9 cellular contexts compared by ENCODE assay signal in the genomic region with DNA sequence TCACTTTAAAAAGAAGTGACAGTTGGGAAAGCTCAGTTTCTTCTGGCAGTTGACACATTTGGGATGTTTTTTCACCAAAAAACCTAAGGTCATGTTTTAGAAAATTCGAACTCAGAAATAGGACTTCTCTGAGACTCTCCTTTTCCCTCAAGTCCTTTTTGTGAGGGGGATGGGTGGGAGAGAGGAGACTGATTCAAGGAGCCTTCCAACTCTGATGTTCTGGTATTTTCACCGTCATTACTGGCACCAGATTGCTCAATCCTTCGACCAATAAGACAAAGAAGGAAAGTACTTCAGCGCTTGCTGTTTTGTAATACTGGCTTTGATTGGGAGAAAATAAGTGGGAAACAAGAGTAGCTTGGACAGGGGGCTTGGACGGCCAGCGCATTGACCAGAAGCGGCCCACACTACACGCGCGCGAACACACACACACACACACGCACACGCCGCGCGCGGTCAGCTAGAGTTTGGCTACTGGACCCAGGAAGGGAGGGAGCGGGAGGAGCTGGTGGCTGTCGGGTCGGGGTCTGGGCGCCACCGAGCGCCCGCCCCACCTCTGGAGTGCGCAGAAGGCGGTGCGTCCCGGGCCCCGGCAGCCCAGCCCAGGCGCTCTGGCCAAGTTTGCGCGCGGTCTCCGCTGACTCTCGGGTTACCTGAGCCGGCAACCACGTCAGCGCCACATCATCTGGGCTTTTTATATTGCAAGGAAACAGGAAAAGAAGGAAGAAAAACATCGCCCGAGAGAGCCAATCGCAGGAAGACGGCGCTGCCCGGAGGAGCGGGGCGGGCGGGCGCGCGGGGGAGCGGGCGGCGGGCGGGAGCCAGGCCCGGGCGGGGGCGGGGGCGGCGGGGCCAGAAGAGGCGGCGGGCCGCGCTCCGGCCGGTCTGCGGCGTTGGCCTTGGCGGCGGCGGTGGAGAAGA. TPM values are rescaled to one million over a fixed set of nuclear protein-coding genes. Genes with fewer than 3 reads are reported as not detected.
DNase-seq lines count a peak whose midpoint lies in the region; ATAC-seq and TF ChIP-seq lines count a peak whose summit lies in the region.
"Had no signal": no experiment of that assay in that cellular context is flagged by ENCODE, and none has a peak within 500 bp of the region (broad histone marks: within the 10 kb centered on the region; RNA-seq: fewer than 3 reads in every experiment).

Gene KCNK1 (plus strand): TSS at position 855 of the 921 bp plus-strand sequence. CDS start 66 bp downstream, at position 921.

- ATAC-seq in GM18498 (IDR thresholded peaks at IDR 0.05; ENCODE audit: unreplicated experiment) (peak; percentile 38), gastrocnemius medialis (peak; percentile 44 to 70)
- ATAC-seq in activated CD8-positive, alpha-beta T cell treated with anti-CD3 and anti-CD28 coated beads for 36 hours, result no peak

- in situ Hi-C loops in gastrocnemius medialis (cut with MboI; ENCODE audit: low sequenced_read_pairs in 4 of 4), result no loop called here

- TF ChIP-seq CTCF in MM.1S (IDR thresholded peaks at IDR 0.05; ENCODE audit: low read length) (no peak), ascending aorta (IDR thresholded peaks at IDR 0.05) (no peak), gastrocnemius medialis (IDR thresholded peaks at IDR 0.05 in 4 of 5, conservative IDR thresholded peaks at IDR 0.05 in 1 of 5) (no peak)
- no peak for TF ChIP-seq CTCF in activated CD8-positive, alpha-beta T cell treated with anti-CD3 and anti-CD28 coated beads for 36 hours (IDR thresholded peaks at IDR 0.05)

- TF ChIP-seq POLR2A in gastrocnemius medialis (IDR thresholded peaks at IDR 0.05), result peak in 1 of 2 donors; percentile 20

- peak within 1 kb of the TSS; percentile 40; the same call in 1 of the 2 replicates for H3K9ac ChIP-seq in MM.1S (ENCODE audit: low read length)

- H3K4me3 ChIP-seq in MM.1S (ENCODE audit: low read length) (peak within 1 kb of the TSS; percentile 62), ascending aorta (peak within 1 kb of the TSS; percentile 73 to 85), gastrocnemius medialis (peak within 1 kb of the TSS; percentile 17 to 46 (median 37))

- no peaks in the 10 kb centered on the region for H3K9me2 ChIP-seq in MM.1S (replicated peaks; ENCODE audit: insufficient read depth, low read length)

- no peaks in the 10 kb centered on the region for H3K36me3 Mint-ChIP-seq in activated CD8-positive, alpha-beta T cell treated with anti-CD3 and anti-CD28 coated beads for 36 hours (ENCODE audit: low read depth)

- DNase-seq in AG08395 (ENCODE audit: low spot score) (peak; percentile 70), MM.1S (no peak), ascending aorta (ENCODE audit: low spot score in 2 of 2) (peak; percentile 16 to 83), hypothalamus (lab: John Stamatoyannopoulos, UW) (peak in 41 of 51 donors; percentile 13 to 76 (median 50)), gastrocnemius medialis (no peak), activated gamma-delta T cell (lab: John Stamatoyannopoulos, UW) (no peak)
- DNase-seq in activated CD8-positive, alpha-beta T cell treated with anti-CD3 and anti-CD28 coated beads for 36 hours, result no peak
- DNase-seq: naive B cell had no signal

- H3K9me3 ChIP-seq in MM.1S (replicated peaks; ENCODE audit: insufficient read depth, low read length) (no peaks in the 10 kb centered on the region), ascending aorta (no peaks in the 10 kb centered on the region), gastrocnemius medialis (no peaks in the 10 kb centered on the region)

- H4K20me1 ChIP-seq in MM.1S (ENCODE audit: insufficient read depth, low read length), result no peaks in the 10 kb centered on the region

- H3K4me1 ChIP-seq in MM.1S (ENCODE audit: low read length), result peaks cover 6% of the 10 kb centered on the region
- H3K4me1 ChIP-seq in ascending aorta, result no peaks in the 10 kb centered on the region
- H3K4me1 ChIP-seq in gastrocnemius medialis, result no peaks in the 10 kb centered on the region

- CTCF ChIA-PET in activated CD8-positive, alpha-beta T cell treated with anti-CD3 and anti-CD28 coated beads for 36 hours (lab: Charles Lee), result no interaction called here

- H3K4me2 ChIP-seq in MM.1S (ENCODE audit: low read depth, low read length), result peak within 1 kb of the TSS; percentile 77

- H2AFZ ChIP-seq in MM.1S (ENCODE audit: low read length), result peak within 1 kb of the TSS; percentile 68

- H3K79me2 ChIP-seq in MM.1S (ENCODE audit: low read length), result no peaks in the 10 kb centered on the region

- H3K27me3 Mint-ChIP-seq in activated CD8-positive, alpha-beta T cell treated with anti-CD3 and anti-CD28 coated beads for 36 hours, result peaks cover 50% of the 10 kb centered on the region

- no peak within 1 kb of the TSS for H3K4me3 Mint-ChIP-seq in activated CD8-positive, alpha-beta T cell treated with anti-CD3 and anti-CD28 coated beads for 36 hours

- H3K4me1 Mint-ChIP-seq in activated CD8-positive, alpha-beta T cell treated with anti-CD3 and anti-CD28 coated beads for 36 hours (ENCODE audit: low read depth), result peaks cover 2% of the 10 kb centered on the region

- intact Hi-C loops in ascending aorta (cut with DNase I), result loop anchor here (2.0 to 10.0 kb wide), 2 partner anchors 49 to 91 kb away; no protein-coding TSS in a partner anchor
- intact Hi-C loops in gastrocnemius medialis (cut with DNase I; ENCODE audit: low total_unique reads), result no loop called here
- intact Hi-C loops in activated CD8-positive, alpha-beta T cell treated with anti-CD3 and anti-CD28 coated beads for 36 hours (cut with micrococcal nuclease), result no loop called here

- H3K36me3 ChIP-seq in MM.1S (replicated peaks; ENCODE audit: insufficient read depth, low read length) (no peaks in the 10 kb centered on the region), ascending aorta (no peaks in the 10 kb centered on the region), gastrocnemius medialis (no peaks in the 10 kb centered on the region)

- H3K27ac ChIP-seq in MM.1S (ENCODE audit: low read length) (peak within 1 kb of the TSS; percentile 21; the same call in 1 of the 2 replicates), ascending aorta (peak within 1 kb of the TSS; percentile 70 to 72), gastrocnemius medialis (no peak within 1 kb of the TSS)

- POLR2A ChIA-PET in activated CD8-positive, alpha-beta T cell treated with anti-CD3 and anti-CD28 coated beads for 36 hours (lab: Charles Lee), result no interaction called here

- no peaks in the 10 kb centered on the region for H3K27me3 ChIP-seq in MM.1S (replicated peaks; ENCODE audit: insufficient read depth, low read length)
- no peaks in the 10 kb centered on the region for H3K27me3 ChIP-seq in ascending aorta
- peaks cover 20 to 32% (median 20%) of the 10 kb centered on the region in 3 donors for H3K27me3 ChIP-seq in gastrocnemius medialis

- H3K9me3 Mint-ChIP-seq in activated CD8-positive, alpha-beta T cell treated with anti-CD3 and anti-CD28 coated beads for 36 hours, result no peaks in the 10 kb centered on the region

- no peaks in the 10 kb centered on the region for H3F3A ChIP-seq in MM.1S (ENCODE audit: insufficient read depth, low read length)

- no peak within 1 kb of the TSS for H3K27ac Mint-ChIP-seq in activated CD8-positive, alpha-beta T cell treated with anti-CD3 and anti-CD28 coated beads for 36 hours
- H3K27ac Mint-ChIP-seq: naive B cell had no signal

RNA-seq across cellular contexts. Expression of gene KCNK1, which starts in this region (rescaled TPM):
- total RNA-seq in ascending aorta, result 1.4 TPM
- under 1 TPM in 2 of 4 donors, not detected in 2; 0.20 to 0.49 TPM for total RNA-seq in gastrocnemius medialis
- total RNA-seq in activated CD8-positive, alpha-beta T cell treated with anti-CD3 and anti-CD28 coated beads for 36 hours, result not detected

Comparison
In these comparisons a context has a peak if more than half of its experiments do, and no peak if none do; other contexts are left out.
1. Peak in ATAC-seq and H3K4me3 ChIP-seq in gastrocnemius medialis; RNA of the gene not detected or under 1 TPM.
2. DNase-seq: peak in AG08395 (single experiment), ascending aorta (2 of 2) and hypothalamus (41 of 51); none in MM.1S (single experiment), gastrocnemius medialis (0 of 2), activated gamma-delta T cell (single experiment) and activated CD8-positive, alpha-beta T cell treated with anti-CD3 and anti-CD28 coated beads for 36 hours (single experiment).
3. H3K27ac ChIP-seq: peak in MM.1S (single experiment) and ascending aorta (2 of 2); none in gastrocnemius medialis (0 of 4).
4. Peak in every context shown above with its lines, with median percentiles within 50 percentile points of each other: H3K4me3 ChIP-seq.